In the genomic region with DNA sequence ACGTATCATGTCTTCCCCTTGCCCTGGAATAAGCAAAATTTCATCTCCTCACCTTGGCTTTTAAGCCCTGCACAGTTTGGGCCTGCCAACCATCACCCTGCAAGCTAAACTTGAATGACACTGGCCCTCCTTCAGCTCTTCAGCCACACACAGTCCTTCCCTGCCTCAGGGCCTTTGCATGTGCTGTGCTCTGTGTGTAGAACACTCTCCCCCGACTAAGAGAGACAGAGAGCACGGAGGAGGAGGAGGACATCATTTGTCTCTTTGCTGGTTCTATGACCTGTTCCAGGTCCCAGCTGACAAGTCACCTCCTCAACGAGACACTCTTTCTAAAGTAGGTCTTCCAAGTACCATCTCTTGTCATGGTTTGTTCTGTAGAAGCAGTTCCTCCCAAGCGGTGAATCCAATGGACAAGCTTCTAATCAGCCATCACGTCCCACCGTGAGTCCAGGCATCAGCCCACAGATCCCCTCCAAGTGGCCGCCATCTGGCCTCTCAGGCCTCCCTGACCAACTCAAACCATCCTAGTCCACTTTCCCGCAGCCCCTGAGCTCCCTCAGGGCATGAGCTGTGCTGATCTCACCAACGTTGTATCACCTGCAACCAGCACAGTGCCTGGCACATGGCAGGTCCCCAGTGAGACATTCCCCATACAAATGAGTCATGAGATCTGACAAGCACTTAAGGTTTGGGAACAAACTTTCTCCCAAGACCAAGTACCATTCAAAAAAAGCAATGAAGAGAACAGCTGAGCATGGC, we compare ENCODE assay signal across 14 cellular contexts. TPM values are rescaled to one million over a fixed set of nuclear protein-coding genes. Genes with fewer than 3 reads are reported as not detected.
DNase-seq lines count a peak whose midpoint lies in the region; ATAC-seq and TF ChIP-seq lines count a peak whose summit lies in the region.
"Had no signal": no experiment of that assay in that cellular context is flagged by ENCODE, and none has a peak within 500 bp of the region (broad histone marks: within the 10 kb centered on the region; RNA-seq: fewer than 3 reads in every experiment).

No MANE protein-coding gene starts in this region.

- H3K36me3 Mint-ChIP-seq in memory B cell: peaks cover 46% of the 10 kb centered on the region

- H3K27me3 Mint-ChIP-seq in memory B cell: no peaks in the 10 kb centered on the region
- H3K27me3 Mint-ChIP-seq: type B pancreatic cell had no signal

- peaks cover 26% of the 10 kb centered on the region for H3K4me1 Mint-ChIP-seq in memory B cell

- H3K4me3 ChIP-seq in left ventricle myocardium inferior (no peak overlapping the region), thymus (ENCODE audit: low read length) (no peak overlapping the region)

- no peaks in the 10 kb centered on the region for H3K27me3 ChIP-seq in left ventricle myocardium inferior (ENCODE audit: low read depth)
- H3K27me3 ChIP-seq in thymus (ENCODE audit: control insufficient read depth, insufficient read depth): no peaks in the 10 kb centered on the region

- H3K27ac ChIP-seq in left ventricle myocardium inferior (replicated peaks) (no peak overlapping the region), thymus (ENCODE audit: low read depth) (peak overlapping the region; percentile 11)

- H3K9me3 Mint-ChIP-seq in memory B cell: no peaks in the 10 kb centered on the region

- peak overlapping the region; percentile 72 for H3K27ac Mint-ChIP-seq in memory B cell

- intact Hi-C loops in cardiac septum (cut with DNase I): no loop called here
- intact Hi-C loops in left ventricle myocardium inferior (cut with micrococcal nuclease): no loop called here

- H3K9me3 ChIP-seq in left ventricle myocardium inferior (replicated peaks) (no peaks in the 10 kb centered on the region), thymus (ENCODE audit: control insufficient read depth) (no peaks in the 10 kb centered on the region)

- peaks cover 5% of the 10 kb centered on the region for H3K4me1 ChIP-seq in left ventricle myocardium inferior
- H3K4me1 ChIP-seq in thymus (ENCODE audit: control insufficient read depth, insufficient read depth, low read length): no peaks in the 10 kb centered on the region

- no peak for TF ChIP-seq CTCF in left ventricle myocardium inferior (IDR thresholded peaks at IDR 0.05; ENCODE audit: borderline replicate concordance)

- ATAC-seq in memory B cell (ENCODE audit: low read depth): no peak
- no peak for ATAC-seq in GM18870 (IDR thresholded peaks at IDR 0.05; ENCODE audit: unreplicated experiment)
- ATAC-seq: left colon, Right ventricle myocardium inferior had no signal

- DNase-seq in cardiac septum (ENCODE audit: low spot score) (peak; percentile 47), left ventricle myocardium inferior (no peak), memory B cell (ENCODE audit: low spot score in 2 of 2) (no peak), superior temporal gyrus (ENCODE audit: extremely low spot score) (no peak), NK-92 (lab: John Stamatoyannopoulos, UW; ENCODE audit: unreplicated experiment) (no peak)
- DNase-seq in activated T-cell treated with anti-CD3 and anti-CD28 coated beads, Interleukin-2, amount 50 U/mL, for 48 hours: peak; percentile 56 to 58
- DNase-seq: hippocampal formation, left colon, NCI-H1092 treated with DMSO at 0.1 percent for 48 hours, T-helper 9 cell had no signal

- H3K4me3 Mint-ChIP-seq in memory B cell: no peak overlapping the region
- H3K4me3 Mint-ChIP-seq: type B pancreatic cell had no signal

- H3K36me3 ChIP-seq in left ventricle myocardium inferior (peaks cover 12% of the 10 kb centered on the region), thymus (ENCODE audit: control insufficient read depth, insufficient read depth) (no peaks in the 10 kb centered on the region)

- WGBS in thymus: 95% methylated on average over 10 of the region's 10 CpGs

RNA-seq across cellular contexts. Expression of a gene that starts 30.5 kb away (rescaled TPM):
- total RNA-seq in cardiac septum (4.3 TPM), left ventricle myocardium inferior (4.2 TPM)
- polyA plus RNA-seq in thymus: 4.4 TPM

Comparison
In these comparisons a context has a peak if more than half of its experiments do, and no peak if none do; other contexts are left out.
1. DNase-seq: peak in cardiac septum (single experiment) and activated T-cell treated with anti-CD3 and anti-CD28 coated beads, Interleukin-2, amount 50 U/mL, for 48 hours (2 of 2); none in left ventricle myocardium inferior (single experiment), memory B cell (0 of 2), superior temporal gyrus (single experiment) and NK-92 (single experiment).